Comparison of ENCODE assay signal across 22 cellular contexts in genomic region chr15:74519311-74519710, GRCh38.
A peak's percentile ranks its signal among the peaks of the same experiment; 100 is the strongest.
DNase-seq lines count a peak whose midpoint lies in the region; ATAC-seq and TF ChIP-seq lines count a peak whose summit lies in the region.
"Had no signal": no experiment of that assay in that cellular context is flagged by ENCODE, and none has a peak within 500 bp of the region (broad histone marks: within the 10 kb centered on the region; RNA-seq: fewer than 3 reads in every experiment).

No MANE protein-coding gene starts in this region.

- peak; percentile 46 for DNase-seq in ELR (ENCODE audit: low read depth)
- peak; percentile 88 for DNase-seq in NCI-H226
- peak; percentile 47 for DNase-seq in astrocyte of the spinal cord (ENCODE audit: low read depth, low spot score)
- peak; percentile 85 for DNase-seq in iris pigment epithelial cell (ENCODE audit: low read depth)
- DNase-seq in activated CD4-positive, alpha-beta T cell treated with anti-CD3 and anti-CD28 coated beads for 48 hours: no peak
- no peak for DNase-seq in DMS53 (lab: John Stamatoyannopoulos, UW)
- DNase-seq in NCI-H1694 treated with DMSO at 0.1 percent for 48 hours (lab: John Stamatoyannopoulos, UW): no peak
- DNase-seq: DMS79; heart left ventricle; KG1; left ventricle myocardium inferior; natural killer cell; NCI-H1092; NCI-H2029 treated with DMSO at 0.1 percent for 48 hours; NCI-H446; ovary; stimulated activated CD4-positive, alpha-beta T cell treated with anti-CD3 and anti-CD28 coated beads, Interleukin-4, amount 100 ng/mL, for 24 hours; stimulated activated naive CD4-positive, alpha-beta T cell treated with Interleukin-2 at 50 U/mL for 16 hours had no signal

- ATAC-seq in GM19397 (IDR thresholded peaks at IDR 0.05; ENCODE audit: unreplicated experiment): no peak
- ATAC-seq: activated naive CD4-positive, alpha-beta T cell treated with anti-CD3 and anti-CD28 coated beads, Interleukin-2, amount 50 U/mL, for 72 hours; heart left ventricle; natural killer cell; Panc1 had no signal

- TF ChIP-seq CTCF in astrocyte of the spinal cord (IDR thresholded peaks at IDR 0.05; ENCODE audit: low read depth, low read length): no peak

- in situ Hi-C loops in astrocyte of the spinal cord (cut with HindIII; ENCODE audit: low sequenced_read_pairs): no loop called here

- H3K4me3 ChIP-seq in astrocyte of the spinal cord (ENCODE audit: low read depth, low read length): no peak overlapping the region
- H3K4me3 ChIP-seq: heart left ventricle, left ventricle myocardium inferior, ovary, right atrium auricular region had no signal

Comparison
In these comparisons a context has a peak if more than half of its experiments do, and no peak if none do; other contexts are left out.
1. DNase-seq: peak in ELR (single experiment), NCI-H226 (single experiment), astrocyte of the spinal cord (single experiment) and iris pigment epithelial cell (single experiment); none in activated CD4-positive, alpha-beta T cell treated with anti-CD3 and anti-CD28 coated beads for 48 hours (single experiment), DMS53 (single experiment) and NCI-H1694 treated with DMSO at 0.1 percent for 48 hours (single experiment).